10 cellular contexts compared by ENCODE assay signal in genomic region chr11:19577391-19577831, GRCh38.
A peak's percentile ranks its signal among the peaks of the same experiment; 100 is the strongest.
DNase-seq lines count a peak whose midpoint lies in the region; ATAC-seq, FAIRE-seq and TF ChIP-seq lines count a peak whose summit lies in the region.
"Had no signal": no experiment of that assay in that cellular context is flagged by ENCODE, and none has a peak within 500 bp of the region (broad histone marks: within the 10 kb centered on the region; RNA-seq: fewer than 3 reads in every experiment).

No MANE protein-coding gene starts in this region.

- no peaks in the 10 kb centered on the region for H3K36me3 Mint-ChIP-seq in activated T-cell treated with anti-CD3 and anti-CD28 coated beads, Interleukin-2, amount 50 U/mL, for 4 hours (ENCODE audit: insufficient read depth)

- no peaks in the 10 kb centered on the region for H3K9me3 ChIP-seq in gastrocnemius medialis
- H3K9me3 ChIP-seq: psoas muscle had no signal

- H3K36me3 ChIP-seq in brain microvascular endothelial cell (replicated peaks) = no peaks in the 10 kb centered on the region
- H3K36me3 ChIP-seq in gastrocnemius medialis = no peaks in the 10 kb centered on the region

- peak; percentile 73 for DNase-seq in EH (ENCODE audit: low read depth)
- no peak for DNase-seq in brain microvascular endothelial cell
- DNase-seq in gastrocnemius medialis = no peak
- DNase-seq in activated T-cell treated with anti-CD3 and anti-CD28 coated beads, Interleukin-2, amount 50 U/mL, for 4 hours = no peak
- no peak for DNase-seq in activated naive CD4-positive, alpha-beta T cell treated with Interleukin-2 at 50 U/mL for 16 hours
- DNase-seq in activated CD4-positive, alpha-beta T cell treated with anti-CD3 and anti-CD28 coated beads, Interleukin-2, amount 50 U/mL, for 48 hours = no peak
- no peak for DNase-seq in GM10266 (ENCODE audit: extremely low spot score)

- H3K4me1 Mint-ChIP-seq in activated T-cell treated with anti-CD3 and anti-CD28 coated beads, Interleukin-2, amount 50 U/mL, for 4 hours (ENCODE audit: low read depth) = no peaks in the 10 kb centered on the region
- H3K4me1 Mint-ChIP-seq: central memory CD8-positive, alpha-beta T cell had no signal

- H3K27me3 Mint-ChIP-seq in activated T-cell treated with anti-CD3 and anti-CD28 coated beads, Interleukin-2, amount 50 U/mL, for 4 hours (ENCODE audit: low read depth) = peaks cover 2% of the 10 kb centered on the region
- H3K27me3 Mint-ChIP-seq: central memory CD8-positive, alpha-beta T cell had no signal

- H3K4me1 ChIP-seq in gastrocnemius medialis = peaks cover 19 to 20% of the 10 kb centered on the region in 2 donors

- no peak for TF ChIP-seq CTCF in brain microvascular endothelial cell (IDR thresholded peaks at IDR 0.05; ENCODE audit: low read depth, low read length, missing control alignments)
- no peak for TF ChIP-seq CTCF in gastrocnemius medialis (IDR thresholded peaks at IDR 0.05 in 4 of 5, conservative IDR thresholded peaks at IDR 0.05 in 1 of 5)
- no peak for TF ChIP-seq CTCF in GM10266 (IDR thresholded peaks at IDR 0.05; ENCODE audit: control insufficient read depth, insufficient read depth, low read depth, missing control alignments)

- H3K27me3 ChIP-seq in brain microvascular endothelial cell (replicated peaks) (no peaks in the 10 kb centered on the region), gastrocnemius medialis (no peaks in the 10 kb centered on the region)

- no peaks in the 10 kb centered on the region for H3K9me3 Mint-ChIP-seq in activated T-cell treated with anti-CD3 and anti-CD28 coated beads, Interleukin-2, amount 50 U/mL, for 4 hours
- H3K9me3 Mint-ChIP-seq: central memory CD8-positive, alpha-beta T cell had no signal

- intact Hi-C loops in gastrocnemius medialis (cut with DNase I; ENCODE audit: low total_unique reads) = no loop called here

- H3K4me3 ChIP-seq in brain microvascular endothelial cell (ENCODE audit: low read depth, low read length) (no peak overlapping the region), gastrocnemius medialis (no peak overlapping the region)
- H3K4me3 ChIP-seq: psoas muscle had no signal

- ATAC-seq in gastrocnemius medialis = peak in 1 of 2 donors; percentile 19
- ATAC-seq in activated T-cell treated with anti-CD3 and anti-CD28 coated beads, Interleukin-2, amount 50 U/mL, for 4 hours = no peak

- peak overlapping the region; percentile 40 for H3K27ac ChIP-seq in brain microvascular endothelial cell
- H3K27ac ChIP-seq in gastrocnemius medialis = peak overlapping the region; percentile 28 to 59 (median 44)
- H3K27ac ChIP-seq: psoas muscle had no signal

- H3K4me3 Mint-ChIP-seq in activated T-cell treated with anti-CD3 and anti-CD28 coated beads, Interleukin-2, amount 50 U/mL, for 4 hours = no peak overlapping the region
- H3K4me3 Mint-ChIP-seq: central memory CD8-positive, alpha-beta T cell had no signal

- peak; percentile 30 for FAIRE-seq in islet of Langerhans (lab: Jason Lieb, UNC)

- no peak for TF ChIP-seq POLR2A in gastrocnemius medialis (IDR thresholded peaks at IDR 0.05)

- in situ Hi-C loops in brain microvascular endothelial cell (cut with HindIII; ENCODE audit: low pct_ligation_motif_present, low sequenced_read_pairs) (no loop called here), gastrocnemius medialis (cut with MboI; ENCODE audit: low sequenced_read_pairs in 4 of 4) (no loop called here)
